Comparison of ENCODE assay signal across 1 cellular context in the genomic region with DNA sequence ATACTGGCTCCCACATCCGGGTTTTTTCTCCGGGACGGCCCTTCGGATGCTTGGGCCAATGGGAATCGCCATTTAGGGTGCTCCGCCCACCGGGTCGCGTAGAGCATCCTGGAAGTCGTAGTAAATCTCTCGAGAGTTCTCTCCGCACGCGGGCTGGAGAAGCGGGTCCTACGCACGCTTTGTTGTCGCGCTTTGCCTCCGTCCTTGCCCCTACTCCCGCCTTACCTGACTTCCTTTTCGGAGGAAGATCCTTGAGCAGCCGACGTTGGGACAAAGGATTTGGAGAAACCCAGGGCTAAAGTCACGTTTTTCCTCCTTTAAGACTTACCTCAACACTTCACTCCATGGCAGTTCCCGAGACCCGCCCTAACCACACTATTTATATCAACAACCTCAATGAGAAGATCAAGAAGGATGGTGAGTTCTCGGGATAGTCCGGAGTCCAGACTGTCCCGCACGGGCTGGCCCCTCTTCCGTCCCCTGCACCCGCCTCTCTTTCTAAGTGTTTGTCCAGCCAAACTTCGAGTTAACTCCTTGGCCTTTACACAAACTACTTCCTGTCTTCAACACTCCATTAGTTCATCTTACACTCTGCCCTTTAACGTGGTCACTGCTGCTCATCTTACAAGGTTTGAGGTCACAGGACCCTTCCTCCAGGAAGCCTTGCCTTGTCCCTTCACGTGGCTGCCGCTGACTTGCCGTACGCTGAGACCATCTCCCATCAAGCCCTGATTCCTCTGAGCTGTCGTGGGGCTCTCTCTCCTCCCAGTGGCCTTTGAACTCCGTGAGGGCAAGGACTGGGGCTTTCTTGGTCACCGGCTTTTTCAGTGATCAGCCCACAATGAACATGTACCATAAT.
TF ChIP-seq lines count a peak whose summit lies in the region.

A gene (plus strand): TSS at position 139 of the 859 bp plus-strand sequence. CDS start 206 bp downstream, at position 345.

TF ChIP-seq in HepG2, 621 proteins besides CTCF, POLR2A, EP300 and RAD21 (continued from another document and continues in another):
- TF ChIP-seq CENPX (CRISPR knock-in tag; IDR thresholded peaks at IDR 0.05), result no peak
- TF ChIP-seq, protein P1, sequence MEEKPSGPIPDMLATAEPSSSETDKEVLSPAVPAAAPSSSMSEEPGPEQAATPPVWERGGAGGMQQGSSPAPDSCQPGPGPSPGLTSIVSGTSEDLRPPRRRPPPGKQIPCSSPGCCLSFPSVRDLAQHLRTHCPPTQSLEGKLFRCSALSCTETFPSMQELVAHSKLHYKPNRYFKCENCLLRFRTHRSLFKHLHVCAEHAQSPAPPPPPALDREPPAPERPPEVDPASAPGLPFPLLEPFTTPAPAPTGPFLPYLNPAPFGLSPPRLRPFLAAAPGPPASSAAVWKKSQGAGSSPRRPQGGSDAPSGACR (CRISPR knock-in tag; IDR thresholded peaks at IDR 0.05), result peak; percentile 46; the same call in 1 of the 2 replicates
- TF ChIP-seq, protein P2, sequence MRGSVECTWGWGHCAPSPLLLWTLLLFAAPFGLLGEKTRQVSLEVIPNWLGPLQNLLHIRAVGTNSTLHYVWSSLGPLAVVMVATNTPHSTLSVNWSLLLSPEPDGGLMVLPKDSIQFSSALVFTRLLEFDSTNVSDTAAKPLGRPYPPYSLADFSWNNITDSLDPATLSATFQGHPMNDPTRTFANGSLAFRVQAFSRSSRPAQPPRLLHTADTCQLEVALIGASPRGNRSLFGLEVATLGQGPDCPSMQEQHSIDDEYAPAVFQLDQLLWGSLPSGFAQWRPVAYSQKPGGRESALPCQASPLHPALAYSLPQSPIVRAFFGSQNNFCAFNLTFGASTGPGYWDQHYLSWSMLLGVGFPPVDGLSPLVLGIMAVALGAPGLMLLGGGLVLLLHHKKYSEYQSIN (CRISPR knock-in tag; IDR thresholded peaks at IDR 0.05; ENCODE audit: borderline replicate concordance), result no peak
- peak; percentile 72; the same call in 1 of the 2 replicates for TF ChIP-seq ZNF550 (CRISPR knock-in tag; IDR thresholded peaks at IDR 0.05; ENCODE audit: borderline replicate concordance)
- TF ChIP-seq, protein P3, sequence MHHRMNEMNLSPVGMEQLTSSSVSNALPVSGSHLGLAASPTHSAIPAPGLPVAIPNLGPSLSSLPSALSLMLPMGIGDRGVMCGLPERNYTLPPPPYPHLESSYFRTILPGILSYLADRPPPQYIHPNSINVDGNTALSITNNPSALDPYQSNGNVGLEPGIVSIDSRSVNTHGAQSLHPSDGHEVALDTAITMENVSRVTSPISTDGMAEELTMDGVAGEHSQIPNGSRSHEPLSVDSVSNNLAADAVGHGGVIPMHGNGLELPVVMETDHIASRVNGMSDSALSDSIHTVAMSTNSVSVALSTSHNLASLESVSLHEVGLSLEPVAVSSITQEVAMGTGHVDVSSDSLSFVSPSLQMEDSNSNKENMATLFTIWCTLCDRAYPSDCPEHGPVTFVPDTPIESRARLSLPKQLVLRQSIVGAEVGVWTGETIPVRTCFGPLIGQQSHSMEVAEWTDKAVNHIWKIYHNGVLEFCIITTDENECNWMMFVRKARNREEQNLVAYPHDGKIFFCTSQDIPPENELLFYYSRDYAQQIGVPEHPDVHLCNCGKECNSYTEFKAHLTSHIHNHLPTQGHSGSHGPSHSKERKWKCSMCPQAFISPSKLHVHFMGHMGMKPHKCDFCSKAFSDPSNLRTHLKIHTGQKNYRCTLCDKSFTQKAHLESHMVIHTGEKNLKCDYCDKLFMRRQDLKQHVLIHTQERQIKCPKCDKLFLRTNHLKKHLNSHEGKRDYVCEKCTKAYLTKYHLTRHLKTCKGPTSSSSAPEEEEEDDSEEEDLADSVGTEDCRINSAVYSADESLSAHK (CRISPR knock-in tag; IDR thresholded peaks at IDR 0.05; ENCODE audit: borderline replicate concordance), result no peak; the same call in 1 of the 2 replicates
- peak; percentile 65; the same call in 1 of the 2 replicates for TF ChIP-seq NFYB (CRISPR knock-in tag; IDR thresholded peaks at IDR 0.05)
- peak; percentile 59 to 60; a peak in 1 of 4 replicates for TF ChIP-seq NR2F1 (CRISPR knock-in tag; IDR thresholded peaks at IDR 0.05)
- peak; percentile 33; the same call in 1 of the 2 replicates for TF ChIP-seq SUZ12 (IDR thresholded peaks at IDR 0.05; ENCODE audit: low read depth, low read length)
- TF ChIP-seq, protein P4, sequence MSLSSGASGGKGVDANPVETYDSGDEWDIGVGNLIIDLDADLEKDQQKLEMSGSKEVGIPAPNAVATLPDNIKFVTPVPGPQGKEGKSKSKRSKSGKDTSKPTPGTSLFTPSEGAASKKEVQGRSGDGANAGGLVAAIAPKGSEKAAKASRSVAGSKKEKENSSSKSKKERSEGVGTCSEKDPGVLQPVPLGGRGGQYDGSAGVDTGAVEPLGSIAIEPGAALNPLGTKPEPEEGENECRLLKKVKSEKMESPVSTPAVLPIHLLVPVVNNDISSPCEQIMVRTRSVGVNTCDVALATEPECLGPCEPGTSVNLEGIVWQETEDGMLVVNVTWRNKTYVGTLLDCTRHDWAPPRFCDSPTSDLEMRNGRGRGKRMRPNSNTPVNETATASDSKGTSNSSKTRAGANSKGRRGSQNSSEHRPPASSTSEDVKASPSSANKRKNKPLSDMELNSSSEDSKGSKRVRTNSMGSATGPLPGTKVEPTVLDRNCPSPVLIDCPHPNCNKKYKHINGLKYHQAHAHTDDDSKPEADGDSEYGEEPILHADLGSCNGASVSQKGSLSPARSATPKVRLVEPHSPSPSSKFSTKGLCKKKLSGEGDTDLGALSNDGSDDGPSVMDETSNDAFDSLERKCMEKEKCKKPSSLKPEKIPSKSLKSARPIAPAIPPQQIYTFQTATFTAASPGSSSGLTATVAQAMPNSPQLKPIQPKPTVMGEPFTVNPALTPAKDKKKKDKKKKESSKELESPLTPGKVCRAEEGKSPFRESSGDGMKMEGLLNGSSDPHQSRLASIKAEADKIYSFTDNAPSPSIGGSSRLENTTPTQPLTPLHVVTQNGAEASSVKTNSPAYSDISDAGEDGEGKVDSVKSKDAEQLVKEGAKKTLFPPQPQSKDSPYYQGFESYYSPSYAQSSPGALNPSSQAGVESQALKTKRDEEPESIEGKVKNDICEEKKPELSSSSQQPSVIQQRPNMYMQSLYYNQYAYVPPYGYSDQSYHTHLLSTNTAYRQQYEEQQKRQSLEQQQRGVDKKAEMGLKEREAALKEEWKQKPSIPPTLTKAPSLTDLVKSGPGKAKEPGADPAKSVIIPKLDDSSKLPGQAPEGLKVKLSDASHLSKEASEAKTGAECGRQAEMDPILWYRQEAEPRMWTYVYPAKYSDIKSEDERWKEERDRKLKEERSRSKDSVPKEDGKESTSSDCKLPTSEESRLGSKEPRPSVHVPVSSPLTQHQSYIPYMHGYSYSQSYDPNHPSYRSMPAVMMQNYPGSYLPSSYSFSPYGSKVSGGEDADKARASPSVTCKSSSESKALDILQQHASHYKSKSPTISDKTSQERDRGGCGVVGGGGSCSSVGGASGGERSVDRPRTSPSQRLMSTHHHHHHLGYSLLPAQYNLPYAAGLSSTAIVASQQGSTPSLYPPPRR (CRISPR knock-in tag; IDR thresholded peaks at IDR 0.05; ENCODE audit: borderline replicate concordance), result 0 out of 2 replicates have a peak, but pooled peaks have one; percentile 27
- TF ChIP-seq ZSCAN25 (CRISPR knock-in tag; IDR thresholded peaks at IDR 0.05), result peak; percentile 10; the same call in 1 of the 2 replicates
- TF ChIP-seq, protein P5, sequence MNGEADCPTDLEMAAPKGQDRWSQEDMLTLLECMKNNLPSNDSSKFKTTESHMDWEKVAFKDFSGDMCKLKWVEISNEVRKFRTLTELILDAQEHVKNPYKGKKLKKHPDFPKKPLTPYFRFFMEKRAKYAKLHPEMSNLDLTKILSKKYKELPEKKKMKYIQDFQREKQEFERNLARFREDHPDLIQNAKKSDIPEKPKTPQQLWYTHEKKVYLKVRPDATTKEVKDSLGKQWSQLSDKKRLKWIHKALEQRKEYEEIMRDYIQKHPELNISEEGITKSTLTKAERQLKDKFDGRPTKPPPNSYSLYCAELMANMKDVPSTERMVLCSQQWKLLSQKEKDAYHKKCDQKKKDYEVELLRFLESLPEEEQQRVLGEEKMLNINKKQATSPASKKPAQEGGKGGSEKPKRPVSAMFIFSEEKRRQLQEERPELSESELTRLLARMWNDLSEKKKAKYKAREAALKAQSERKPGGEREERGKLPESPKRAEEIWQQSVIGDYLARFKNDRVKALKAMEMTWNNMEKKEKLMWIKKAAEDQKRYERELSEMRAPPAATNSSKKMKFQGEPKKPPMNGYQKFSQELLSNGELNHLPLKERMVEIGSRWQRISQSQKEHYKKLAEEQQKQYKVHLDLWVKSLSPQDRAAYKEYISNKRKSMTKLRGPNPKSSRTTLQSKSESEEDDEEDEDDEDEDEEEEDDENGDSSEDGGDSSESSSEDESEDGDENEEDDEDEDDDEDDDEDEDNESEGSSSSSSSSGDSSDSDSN (CRISPR knock-in tag; IDR thresholded peaks at IDR 0.05), result peak; percentile 69
- TF ChIP-seq, protein P6, sequence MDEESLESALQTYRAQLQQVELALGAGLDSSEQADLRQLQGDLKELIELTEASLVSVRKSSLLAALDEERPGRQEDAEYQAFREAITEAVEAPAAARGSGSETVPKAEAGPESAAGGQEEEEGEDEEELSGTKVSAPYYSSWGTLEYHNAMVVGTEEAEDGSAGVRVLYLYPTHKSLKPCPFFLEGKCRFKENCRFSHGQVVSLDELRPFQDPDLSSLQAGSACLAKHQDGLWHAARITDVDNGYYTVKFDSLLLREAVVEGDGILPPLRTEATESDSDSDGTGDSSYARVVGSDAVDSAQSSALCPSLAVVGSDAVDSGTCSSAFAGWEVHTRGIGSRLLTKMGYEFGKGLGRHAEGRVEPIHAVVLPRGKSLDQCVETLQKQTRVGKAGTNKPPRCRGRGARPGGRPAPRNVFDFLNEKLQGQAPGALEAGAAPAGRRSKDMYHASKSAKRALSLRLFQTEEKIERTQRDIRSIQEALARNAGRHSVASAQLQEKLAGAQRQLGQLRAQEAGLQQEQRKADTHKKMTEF (CRISPR knock-in tag; IDR thresholded peaks at IDR 0.05), result peak; percentile 34; the same call in 1 of the 2 replicates
- TF ChIP-seq KDM5B (CRISPR knock-in tag; IDR thresholded peaks at IDR 0.05; ENCODE audit: borderline replicate concordance), result peak; percentile 75; the same call in 1 of the 2 replicates
- TF ChIP-seq ZNF12 (CRISPR knock-in tag; IDR thresholded peaks at IDR 0.05), result 0 out of 2 replicates have a peak, but pooled peaks have one; percentile 38
- TF ChIP-seq GATAD2A (CRISPR knock-in tag; IDR thresholded peaks at IDR 0.05), result peak; percentile 34; the same call in 1 of the 2 replicates
- peak; percentile 18; the same call in 1 of the 2 replicates for TF ChIP-seq RNF2 (conservative IDR thresholded peaks at IDR 0.05; ENCODE audit: low read depth)
- TF ChIP-seq FOSL2 (CRISPR knock-in tag; IDR thresholded peaks at IDR 0.05), result 0 out of 2 replicates have a peak, but pooled peaks have one; percentile 10
- TF ChIP-seq ZNF891 (CRISPR knock-in tag; IDR thresholded peaks at IDR 0.05), result peak; percentile 49; the same call in 1 of the 2 replicates
- peak; percentile 73; the same call in 1 of the 2 replicates for TF ChIP-seq ZNF232 (CRISPR knock-in tag; IDR thresholded peaks at IDR 0.05; ENCODE audit: borderline replicate concordance)
- TF ChIP-seq NR1H2 (CRISPR knock-in tag; IDR thresholded peaks at IDR 0.05; ENCODE audit: borderline replicate concordance, low read depth), result 0 out of 2 replicates have a peak, but pooled peaks have one; percentile 18
- no peak for TF ChIP-seq ARNT (IDR thresholded peaks at IDR 0.05)
- peak; percentile 53; the same call in 1 of the 2 replicates for TF ChIP-seq BORCS8-MEF2B (CRISPR knock-in tag; IDR thresholded peaks at IDR 0.05)
- peak; percentile 34; the same call in 1 of the 2 replicates for TF ChIP-seq ZNF350 (CRISPR knock-in tag; IDR thresholded peaks at IDR 0.05; ENCODE audit: borderline replicate concordance, low read depth)
- TF ChIP-seq ZFP90 (CRISPR knock-in tag; IDR thresholded peaks at IDR 0.05; ENCODE audit: borderline replicate concordance), result 0 out of 2 replicates have a peak, but pooled peaks have one; percentile 2
- TF ChIP-seq, protein P7, sequence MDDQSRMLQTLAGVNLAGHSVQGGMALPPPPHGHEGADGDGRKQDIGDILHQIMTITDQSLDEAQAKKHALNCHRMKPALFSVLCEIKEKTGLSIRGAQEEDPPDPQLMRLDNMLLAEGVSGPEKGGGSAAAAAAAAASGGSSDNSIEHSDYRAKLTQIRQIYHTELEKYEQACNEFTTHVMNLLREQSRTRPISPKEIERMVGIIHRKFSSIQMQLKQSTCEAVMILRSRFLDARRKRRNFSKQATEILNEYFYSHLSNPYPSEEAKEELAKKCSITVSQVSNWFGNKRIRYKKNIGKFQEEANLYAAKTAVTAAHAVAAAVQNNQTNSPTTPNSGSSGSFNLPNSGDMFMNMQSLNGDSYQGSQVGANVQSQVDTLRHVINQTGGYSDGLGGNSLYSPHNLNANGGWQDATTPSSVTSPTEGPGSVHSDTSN (CRISPR knock-in tag; IDR thresholded peaks at IDR 0.05; ENCODE audit: borderline replicate concordance), result no peak
- TF ChIP-seq, protein P8, sequence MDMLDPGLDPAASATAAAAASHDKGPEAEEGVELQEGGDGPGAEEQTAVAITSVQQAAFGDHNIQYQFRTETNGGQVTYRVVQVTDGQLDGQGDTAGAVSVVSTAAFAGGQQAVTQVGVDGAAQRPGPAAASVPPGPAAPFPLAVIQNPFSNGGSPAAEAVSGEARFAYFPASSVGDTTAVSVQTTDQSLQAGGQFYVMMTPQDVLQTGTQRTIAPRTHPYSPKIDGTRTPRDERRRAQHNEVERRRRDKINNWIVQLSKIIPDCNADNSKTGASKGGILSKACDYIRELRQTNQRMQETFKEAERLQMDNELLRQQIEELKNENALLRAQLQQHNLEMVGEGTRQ (IDR thresholded peaks at IDR 0.05; ENCODE audit: low read depth, low read length), result peak; percentile 14; the same call in 1 of the 2 replicates
- TF ChIP-seq, protein P8 (CRISPR knock-in tag; IDR thresholded peaks at IDR 0.05; ENCODE audit: borderline replicate concordance), result no peak; the same call in 1 of the 2 replicates
- TF ChIP-seq ZNF766 (CRISPR knock-in tag; IDR thresholded peaks at IDR 0.05; ENCODE audit: borderline replicate concordance), result peak; percentile 74; the same call in 1 of the 2 replicates
- TF ChIP-seq, protein P9, sequence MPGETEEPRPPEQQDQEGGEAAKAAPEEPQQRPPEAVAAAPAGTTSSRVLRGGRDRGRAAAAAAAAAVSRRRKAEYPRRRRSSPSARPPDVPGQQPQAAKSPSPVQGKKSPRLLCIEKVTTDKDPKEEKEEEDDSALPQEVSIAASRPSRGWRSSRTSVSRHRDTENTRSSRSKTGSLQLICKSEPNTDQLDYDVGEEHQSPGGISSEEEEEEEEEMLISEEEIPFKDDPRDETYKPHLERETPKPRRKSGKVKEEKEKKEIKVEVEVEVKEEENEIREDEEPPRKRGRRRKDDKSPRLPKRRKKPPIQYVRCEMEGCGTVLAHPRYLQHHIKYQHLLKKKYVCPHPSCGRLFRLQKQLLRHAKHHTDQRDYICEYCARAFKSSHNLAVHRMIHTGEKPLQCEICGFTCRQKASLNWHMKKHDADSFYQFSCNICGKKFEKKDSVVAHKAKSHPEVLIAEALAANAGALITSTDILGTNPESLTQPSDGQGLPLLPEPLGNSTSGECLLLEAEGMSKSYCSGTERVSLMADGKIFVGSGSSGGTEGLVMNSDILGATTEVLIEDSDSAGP (CRISPR knock-in tag; IDR thresholded peaks at IDR 0.05; ENCODE audit: borderline replicate concordance), result peak; percentile 89; the same call in 1 of the 2 replicates
- peak; percentile 11 for TF ChIP-seq ZNF777 (CRISPR knock-in tag; IDR thresholded peaks at IDR 0.05)
- TF ChIP-seq ZNF782 (CRISPR knock-in tag; IDR thresholded peaks at IDR 0.05; ENCODE audit: borderline replicate concordance), result peak; percentile 30; the same call in 1 of the 2 replicates
- 0 out of 2 replicates have a peak, but pooled peaks have one; percentile 10 for TF ChIP-seq ZNF746 (CRISPR knock-in tag; IDR thresholded peaks at IDR 0.05)
- peak; percentile 62 for TF ChIP-seq TGIF2 (CRISPR knock-in tag; IDR thresholded peaks at IDR 0.05)
